ENCODE assay signal across 8 cellular contexts in the genomic region with DNA sequence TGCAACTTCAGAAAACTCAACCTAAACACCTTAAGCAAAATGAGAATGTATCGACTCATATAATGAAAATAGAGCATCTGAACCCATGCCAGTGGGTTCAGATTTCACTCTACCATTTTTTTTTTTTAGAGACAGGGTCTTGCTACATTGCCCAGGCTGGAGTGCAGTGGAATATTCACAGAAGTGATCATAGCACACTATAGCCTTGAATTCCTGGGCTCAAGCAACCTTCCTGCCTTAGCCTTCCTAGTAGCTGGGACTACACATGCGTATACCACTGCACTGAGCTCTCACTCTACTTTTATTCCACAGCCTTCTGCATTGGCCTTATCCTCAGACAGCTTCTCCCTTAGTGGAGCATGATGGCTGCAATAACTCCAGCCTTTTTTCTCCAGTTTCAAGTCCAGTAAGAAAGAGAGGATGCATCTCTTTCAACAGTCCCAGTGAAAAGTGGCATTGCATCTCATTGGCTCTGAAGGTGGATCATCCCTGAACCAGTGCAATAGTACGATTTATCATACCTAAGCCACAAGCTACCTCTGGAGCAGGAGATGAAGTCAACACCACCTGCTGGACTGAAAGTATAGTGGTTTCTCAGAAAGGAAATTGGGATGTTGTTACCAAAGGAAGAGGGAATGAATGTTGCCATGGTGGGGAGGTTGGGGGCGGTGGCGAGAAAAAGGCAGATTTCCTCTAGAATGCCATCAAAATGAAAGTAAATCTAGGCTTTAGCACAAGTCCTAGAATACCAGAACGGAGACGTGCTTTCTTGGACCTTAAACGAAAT. TPM values are rescaled to one million over a fixed set of nuclear protein-coding genes. Genes with fewer than 3 reads are reported as not detected.
A peak's percentile ranks its signal among the peaks of the same experiment; 100 is the strongest.
DNase-seq lines count a peak whose midpoint lies in the region; ATAC-seq and TF ChIP-seq lines count a peak whose summit lies in the region.

No MANE protein-coding gene starts in this region.

- peak; percentile 66 for TF ChIP-seq CTCF in epithelial cell of esophagus (IDR thresholded peaks at IDR 0.05; ENCODE audit: insufficient read depth, low read depth, low read length, missing control alignments)

- no peak overlapping the region for H3K4me3 ChIP-seq in epithelial cell of esophagus (ENCODE audit: low read length)
- no peak overlapping the region for H3K4me3 ChIP-seq in effector memory CD4-positive, alpha-beta T cell (ENCODE audit: insufficient read depth, low read depth, low read length, poor library complexity, severe bottlenecking)

- no peak overlapping the region for H3K27ac ChIP-seq in effector memory CD4-positive, alpha-beta T cell (ENCODE audit: insufficient read depth, low read length, poor library complexity, severe bottlenecking)

- H3K9me3 ChIP-seq in effector memory CD4-positive, alpha-beta T cell (ENCODE audit: control insufficient read depth, low read length), result no peaks in the 10 kb centered on the region

- DNase-seq in EH (ENCODE audit: low read depth), result peak; percentile 24
- DNase-seq in NCI-H774 (lab: John Stamatoyannopoulos, UW), result peak; percentile 6
- peak; percentile 68 for DNase-seq in epithelial cell of esophagus (ENCODE audit: low read depth)
- peak; percentile 52 for DNase-seq in renal cortical epithelial cell (ENCODE audit: low read depth)
- DNase-seq in islet precursor cell, result no peak
- DNase-seq in GM03348 (ENCODE audit: low spot score), result no peak
- no peak for DNase-seq in effector memory CD4-positive, alpha-beta T cell

- no peaks in the 10 kb centered on the region for H3K4me1 ChIP-seq in effector memory CD4-positive, alpha-beta T cell (ENCODE audit: control insufficient read depth, insufficient read depth, low read length, poor library complexity, severe bottlenecking)

- no peak for ATAC-seq in activated CD4-positive, CD25-positive, alpha-beta regulatory T cell treated with anti-CD3 and anti-CD28 coated beads, Interleukin-2, amount 50 U/mL, for 24 hours

- H3K36me3 ChIP-seq in effector memory CD4-positive, alpha-beta T cell (ENCODE audit: control insufficient read depth, insufficient read depth, low read length), result no peaks in the 10 kb centered on the region

- no peaks in the 10 kb centered on the region for H3K27me3 ChIP-seq in effector memory CD4-positive, alpha-beta T cell (replicated peaks; ENCODE audit: control insufficient read depth, insufficient read depth, low read length, poor library complexity, severe bottlenecking)

RNA-seq across cellular contexts. Expression of a gene that starts 2.0 kb away (rescaled TPM):
- total RNA-seq in renal cortical epithelial cell, result 1.9 and 21.1 TPM in 2 replicates

Comparison
In these comparisons a context has a peak if more than half of its experiments do, and no peak if none do; other contexts are left out.
1. DNase-seq: peak in EH (single experiment), NCI-H774 (single experiment), epithelial cell of esophagus (single experiment) and renal cortical epithelial cell (single experiment); none in islet precursor cell (single experiment), GM03348 (single experiment) and effector memory CD4-positive, alpha-beta T cell (0 of 3).